Comparison of ENCODE assay signal across 1 cellular context in the genomic region with DNA sequence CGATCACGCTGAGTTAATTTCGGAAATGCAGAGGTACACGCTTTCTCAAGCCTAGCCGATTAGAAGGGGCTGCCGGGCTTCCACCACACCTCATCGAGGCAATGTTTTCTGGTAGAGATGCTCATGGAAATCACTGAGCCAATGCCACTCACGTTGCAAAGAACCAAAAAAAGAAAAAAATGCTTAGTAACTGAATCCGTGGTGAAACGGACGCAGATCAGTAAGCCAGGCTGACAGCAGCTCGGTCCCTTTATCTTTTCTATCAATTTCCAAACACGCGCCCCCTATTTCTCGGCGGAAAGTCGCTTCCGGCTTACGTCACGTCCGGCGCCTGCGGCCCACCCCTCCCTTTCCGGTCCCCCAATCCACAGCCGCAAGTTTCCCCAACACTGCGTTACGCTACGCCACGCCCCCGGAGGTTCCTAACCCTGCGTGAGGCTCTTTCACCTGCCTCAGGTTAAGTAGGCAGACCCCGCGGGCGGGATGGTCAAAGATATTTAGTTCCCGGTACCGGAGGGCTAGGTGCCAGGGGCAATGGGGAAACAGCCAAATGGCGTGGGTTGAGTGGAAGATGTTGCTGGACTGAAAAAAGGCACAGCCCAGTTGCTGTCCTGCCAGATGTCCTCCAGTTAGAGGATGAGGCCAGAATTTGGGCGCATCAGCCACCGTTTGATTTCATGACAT.
TF ChIP-seq lines count a peak whose summit lies in the region.

A gene with protein sequence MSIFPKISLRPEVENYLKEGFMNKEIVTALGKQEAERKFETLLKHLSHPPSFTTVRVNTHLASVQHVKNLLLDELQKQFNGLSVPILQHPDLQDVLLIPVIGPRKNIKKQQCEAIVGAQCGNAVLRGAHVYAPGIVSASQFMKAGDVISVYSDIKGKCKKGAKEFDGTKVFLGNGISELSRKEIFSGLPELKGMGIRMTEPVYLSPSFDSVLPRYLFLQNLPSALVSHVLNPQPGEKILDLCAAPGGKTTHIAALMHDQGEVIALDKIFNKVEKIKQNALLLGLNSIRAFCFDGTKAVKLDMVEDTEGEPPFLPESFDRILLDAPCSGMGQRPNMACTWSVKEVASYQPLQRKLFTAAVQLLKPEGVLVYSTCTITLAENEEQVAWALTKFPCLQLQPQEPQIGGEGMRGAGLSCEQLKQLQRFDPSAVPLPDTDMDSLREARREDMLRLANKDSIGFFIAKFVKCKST (minus strand): TSS at position 264 of the 684 bp plus-strand sequence. CDS start 384 bp downstream, outside the sequence.

TF ChIP-seq in HepG2, 621 proteins besides CTCF, POLR2A, EP300 and RAD21 (continued from another document and continues in another):
- TF ChIP-seq, protein P1, sequence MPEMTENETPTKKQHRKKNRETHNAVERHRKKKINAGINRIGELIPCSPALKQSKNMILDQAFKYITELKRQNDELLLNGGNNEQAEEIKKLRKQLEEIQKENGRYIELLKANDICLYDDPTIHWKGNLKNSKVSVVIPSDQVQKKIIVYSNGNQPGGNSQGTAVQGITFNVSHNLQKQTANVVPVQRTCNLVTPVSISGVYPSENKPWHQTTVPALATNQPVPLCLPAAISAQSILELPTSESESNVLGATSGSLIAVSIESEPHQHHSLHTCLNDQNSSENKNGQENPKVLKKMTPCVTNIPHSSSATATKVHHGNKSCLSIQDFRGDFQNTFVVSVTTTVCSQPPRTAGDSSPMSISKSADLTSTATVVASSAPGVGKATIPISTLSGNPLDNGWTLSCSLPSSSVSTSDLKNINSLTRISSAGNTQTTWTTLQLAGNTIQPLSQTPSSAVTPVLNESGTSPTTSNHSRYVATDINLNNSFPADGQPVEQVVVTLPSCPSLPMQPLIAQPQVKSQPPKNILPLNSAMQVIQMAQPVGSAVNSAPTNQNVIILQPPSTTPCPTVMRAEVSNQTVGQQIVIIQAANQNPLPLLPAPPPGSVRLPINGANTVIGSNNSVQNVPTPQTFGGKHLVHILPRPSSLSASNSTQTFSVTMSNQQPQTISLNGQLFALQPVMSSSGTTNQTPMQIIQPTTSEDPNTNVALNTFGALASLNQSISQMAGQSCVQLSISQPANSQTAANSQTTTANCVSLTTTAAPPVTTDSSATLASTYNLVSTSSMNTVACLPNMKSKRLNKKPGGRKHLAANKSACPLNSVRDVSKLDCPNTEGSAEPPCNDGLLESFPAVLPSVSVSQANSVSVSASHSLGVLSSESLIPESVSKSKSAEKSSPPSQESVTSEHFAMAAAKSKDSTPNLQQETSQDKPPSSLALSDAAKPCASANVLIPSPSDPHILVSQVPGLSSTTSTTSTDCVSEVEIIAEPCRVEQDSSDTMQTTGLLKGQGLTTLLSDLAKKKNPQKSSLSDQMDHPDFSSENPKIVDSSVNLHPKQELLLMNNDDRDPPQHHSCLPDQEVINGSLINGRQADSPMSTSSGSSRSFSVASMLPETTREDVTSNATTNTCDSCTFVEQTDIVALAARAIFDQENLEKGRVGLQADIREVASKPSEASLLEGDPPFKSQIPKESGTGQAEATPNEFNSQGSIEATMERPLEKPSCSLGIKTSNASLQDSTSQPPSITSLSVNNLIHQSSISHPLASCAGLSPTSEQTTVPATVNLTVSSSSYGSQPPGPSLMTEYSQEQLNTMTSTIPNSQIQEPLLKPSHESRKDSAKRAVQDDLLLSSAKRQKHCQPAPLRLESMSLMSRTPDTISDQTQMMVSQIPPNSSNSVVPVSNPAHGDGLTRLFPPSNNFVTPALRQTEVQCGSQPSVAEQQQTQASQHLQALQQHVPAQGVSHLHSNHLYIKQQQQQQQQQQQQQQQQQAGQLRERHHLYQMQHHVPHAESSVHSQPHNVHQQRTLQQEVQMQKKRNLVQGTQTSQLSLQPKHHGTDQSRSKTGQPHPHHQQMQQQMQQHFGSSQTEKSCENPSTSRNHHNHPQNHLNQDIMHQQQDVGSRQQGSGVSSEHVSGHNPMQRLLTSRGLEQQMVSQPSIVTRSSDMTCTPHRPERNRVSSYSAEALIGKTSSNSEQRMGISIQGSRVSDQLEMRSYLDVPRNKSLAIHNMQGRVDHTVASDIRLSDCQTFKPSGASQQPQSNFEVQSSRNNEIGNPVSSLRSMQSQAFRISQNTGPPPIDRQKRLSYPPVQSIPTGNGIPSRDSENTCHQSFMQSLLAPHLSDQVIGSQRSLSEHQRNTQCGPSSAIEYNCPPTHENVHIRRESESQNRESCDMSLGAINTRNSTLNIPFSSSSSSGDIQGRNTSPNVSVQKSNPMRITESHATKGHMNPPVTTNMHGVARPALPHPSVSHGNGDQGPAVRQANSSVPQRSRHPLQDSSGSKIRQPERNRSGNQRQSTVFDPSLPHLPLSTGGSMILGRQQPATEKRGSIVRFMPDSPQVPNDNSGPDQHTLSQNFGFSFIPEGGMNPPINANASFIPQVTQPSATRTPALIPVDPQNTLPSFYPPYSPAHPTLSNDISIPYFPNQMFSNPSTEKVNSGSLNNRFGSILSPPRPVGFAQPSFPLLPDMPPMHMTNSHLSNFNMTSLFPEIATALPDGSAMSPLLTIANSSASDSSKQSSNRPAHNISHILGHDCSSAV (CRISPR knock-in tag; IDR thresholded peaks at IDR 0.05; ENCODE audit: borderline replicate concordance) = no peak
- TF ChIP-seq ZFAT (CRISPR knock-in tag; conservative IDR thresholded peaks at IDR 0.05) (no peak), HES4 (CRISPR knock-in tag; IDR thresholded peaks at IDR 0.05; ENCODE audit: borderline replicate concordance) (no peak), JARID2 (CRISPR knock-in tag; IDR thresholded peaks at IDR 0.05; ENCODE audit: insufficient replicate concordance) (no peak), ZNF7 (CRISPR knock-in tag; IDR thresholded peaks at IDR 0.05) (no peak), ZNF782 (CRISPR knock-in tag; IDR thresholded peaks at IDR 0.05; ENCODE audit: borderline replicate concordance) (no peak), PHF5A (CRISPR knock-in tag; IDR thresholded peaks at IDR 0.05; ENCODE audit: low read depth, unreplicated experiment) (no peak), ERF (CRISPR knock-in tag; IDR thresholded peaks at IDR 0.05) (peak; percentile 85), ZNF550 (CRISPR knock-in tag; IDR thresholded peaks at IDR 0.05; ENCODE audit: borderline replicate concordance) (no peak), PITX1 (CRISPR knock-in tag; IDR thresholded peaks at IDR 0.05) (0 out of 2 replicates have a peak, but pooled peaks have one; percentile 14), TOE1 (CRISPR knock-in tag; IDR thresholded peaks at IDR 0.05) (no peak), MTF2 (CRISPR knock-in tag; IDR thresholded peaks at IDR 0.05; ENCODE audit: borderline replicate concordance) (peak; percentile 69; the same call in 1 of the 2 replicates), SOX6 (IDR thresholded peaks at IDR 0.05) (no peak), SOX6 (CRISPR knock-in tag; IDR thresholded peaks at IDR 0.05) (0 out of 2 replicates have a peak, but pooled peaks have one; percentile 39), RBFOX2 (IDR thresholded peaks at IDR 0.05; ENCODE audit: low read depth, low read length) (peak; percentile 67), SATB2 (CRISPR knock-in tag; IDR thresholded peaks at IDR 0.05) (no peak), ELF1 (CRISPR knock-in tag; IDR thresholded peaks at IDR 0.05) (peak; percentile 86), HNF4G (IDR thresholded peaks at IDR 0.05; ENCODE audit: borderline replicate concordance, low read depth, low read length) (no peak), HNF4G (CRISPR knock-in tag; IDR thresholded peaks at IDR 0.05; ENCODE audit: borderline replicate concordance, low read depth) (no peak), ZNF501 (CRISPR knock-in tag; IDR thresholded peaks at IDR 0.05) (peak; percentile 93), HNRNPLL (IDR thresholded peaks at IDR 0.05; ENCODE audit: low read depth, low read length, poor library complexity, severe bottlenecking) (peak; percentile 94)
- TF ChIP-seq, protein P2, sequence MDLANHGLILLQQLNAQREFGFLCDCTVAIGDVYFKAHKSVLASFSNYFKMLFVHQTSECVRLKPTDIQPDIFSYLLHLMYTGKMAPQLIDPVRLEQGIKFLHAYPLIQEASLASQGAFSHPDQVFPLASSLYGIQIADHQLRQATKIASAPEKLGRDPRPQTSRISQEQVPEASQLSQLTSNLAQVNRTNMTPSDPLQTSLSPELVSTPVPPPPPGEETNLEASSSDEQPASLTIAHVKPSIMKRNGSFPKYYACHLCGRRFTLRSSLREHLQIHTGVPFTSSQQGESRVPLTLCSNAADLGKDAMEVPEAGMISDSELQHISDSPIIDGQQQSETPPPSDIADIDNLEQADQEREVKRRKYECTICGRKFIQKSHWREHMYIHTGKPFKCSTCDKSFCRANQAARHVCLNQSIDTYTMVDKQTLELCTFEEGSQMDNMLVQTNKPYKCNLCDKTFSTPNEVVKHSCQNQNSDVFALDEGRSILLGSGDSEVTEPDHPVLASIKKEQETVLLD (CRISPR knock-in tag; IDR thresholded peaks at IDR 0.05; ENCODE audit: low read depth) = no peak
- TF ChIP-seq, protein P3, sequence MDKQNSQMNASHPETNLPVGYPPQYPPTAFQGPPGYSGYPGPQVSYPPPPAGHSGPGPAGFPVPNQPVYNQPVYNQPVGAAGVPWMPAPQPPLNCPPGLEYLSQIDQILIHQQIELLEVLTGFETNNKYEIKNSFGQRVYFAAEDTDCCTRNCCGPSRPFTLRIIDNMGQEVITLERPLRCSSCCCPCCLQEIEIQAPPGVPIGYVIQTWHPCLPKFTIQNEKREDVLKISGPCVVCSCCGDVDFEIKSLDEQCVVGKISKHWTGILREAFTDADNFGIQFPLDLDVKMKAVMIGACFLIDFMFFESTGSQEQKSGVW (CRISPR knock-in tag; IDR thresholded peaks at IDR 0.05; ENCODE audit: borderline replicate concordance) = no peak
- TF ChIP-seq, protein P4, sequence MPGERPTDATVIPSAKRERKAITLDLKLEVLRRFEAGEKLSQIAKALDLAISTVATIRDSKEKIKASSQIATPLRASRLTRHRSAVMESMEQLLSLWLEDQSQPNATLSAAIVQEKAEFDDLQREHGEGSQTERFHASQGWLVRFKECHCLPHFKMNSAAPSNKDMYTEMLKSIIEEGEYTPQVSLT (CRISPR knock-in tag; IDR thresholded peaks at IDR 0.05; ENCODE audit: borderline replicate concordance, low read depth) = no peak
- TF ChIP-seq, protein P5, sequence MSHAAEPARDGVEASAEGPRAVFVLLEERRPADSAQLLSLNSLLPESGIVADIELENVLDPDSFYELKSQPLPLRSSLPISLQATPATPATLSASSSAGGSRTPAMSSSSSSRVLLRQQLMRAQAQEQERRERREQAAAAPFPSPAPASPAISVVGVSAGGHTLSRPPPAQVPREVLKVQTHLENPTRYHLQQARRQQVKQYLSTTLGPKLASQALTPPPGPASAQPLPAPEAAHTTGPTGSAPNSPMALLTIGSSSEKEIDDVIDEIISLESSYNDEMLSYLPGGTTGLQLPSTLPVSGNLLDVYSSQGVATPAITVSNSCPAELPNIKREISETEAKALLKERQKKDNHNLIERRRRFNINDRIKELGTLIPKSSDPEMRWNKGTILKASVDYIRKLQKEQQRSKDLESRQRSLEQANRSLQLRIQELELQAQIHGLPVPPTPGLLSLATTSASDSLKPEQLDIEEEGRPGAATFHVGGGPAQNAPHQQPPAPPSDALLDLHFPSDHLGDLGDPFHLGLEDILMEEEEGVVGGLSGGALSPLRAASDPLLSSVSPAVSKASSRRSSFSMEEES (CRISPR knock-in tag; IDR thresholded peaks at IDR 0.05) = 0 out of 2 replicates have a peak, but pooled peaks have one; percentile 10
- TF ChIP-seq, protein P6, sequence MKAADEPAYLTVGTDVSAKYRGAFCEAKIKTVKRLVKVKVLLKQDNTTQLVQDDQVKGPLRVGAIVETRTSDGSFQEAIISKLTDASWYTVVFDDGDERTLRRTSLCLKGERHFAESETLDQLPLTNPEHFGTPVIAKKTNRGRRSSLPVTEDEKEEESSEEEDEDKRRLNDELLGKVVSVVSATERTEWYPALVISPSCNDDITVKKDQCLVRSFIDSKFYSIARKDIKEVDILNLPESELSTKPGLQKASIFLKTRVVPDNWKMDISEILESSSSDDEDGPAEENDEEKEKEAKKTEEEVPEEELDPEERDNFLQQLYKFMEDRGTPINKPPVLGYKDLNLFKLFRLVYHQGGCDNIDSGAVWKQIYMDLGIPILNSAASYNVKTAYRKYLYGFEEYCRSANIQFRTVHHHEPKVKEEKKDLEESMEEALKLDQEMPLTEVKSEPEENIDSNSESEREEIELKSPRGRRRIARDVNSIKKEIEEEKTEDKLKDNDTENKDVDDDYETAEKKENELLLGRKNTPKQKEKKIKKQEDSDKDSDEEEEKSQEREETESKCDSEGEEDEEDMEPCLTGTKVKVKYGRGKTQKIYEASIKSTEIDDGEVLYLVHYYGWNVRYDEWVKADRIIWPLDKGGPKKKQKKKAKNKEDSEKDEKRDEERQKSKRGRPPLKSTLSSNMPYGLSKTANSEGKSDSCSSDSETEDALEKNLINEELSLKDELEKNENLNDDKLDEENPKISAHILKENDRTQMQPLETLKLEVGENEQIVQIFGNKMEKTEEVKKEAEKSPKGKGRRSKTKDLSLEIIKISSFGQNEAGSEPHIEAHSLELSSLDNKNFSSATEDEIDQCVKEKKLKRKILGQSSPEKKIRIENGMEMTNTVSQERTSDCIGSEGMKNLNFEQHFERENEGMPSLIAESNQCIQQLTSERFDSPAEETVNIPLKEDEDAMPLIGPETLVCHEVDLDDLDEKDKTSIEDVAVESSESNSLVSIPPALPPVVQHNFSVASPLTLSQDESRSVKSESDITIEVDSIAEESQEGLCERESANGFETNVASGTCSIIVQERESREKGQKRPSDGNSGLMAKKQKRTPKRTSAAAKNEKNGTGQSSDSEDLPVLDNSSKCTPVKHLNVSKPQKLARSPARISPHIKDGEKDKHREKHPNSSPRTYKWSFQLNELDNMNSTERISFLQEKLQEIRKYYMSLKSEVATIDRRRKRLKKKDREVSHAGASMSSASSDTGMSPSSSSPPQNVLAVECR (CRISPR knock-in tag; IDR thresholded peaks at IDR 0.05; ENCODE audit: borderline replicate concordance) = peak; percentile 97
- TF ChIP-seq, protein P7, sequence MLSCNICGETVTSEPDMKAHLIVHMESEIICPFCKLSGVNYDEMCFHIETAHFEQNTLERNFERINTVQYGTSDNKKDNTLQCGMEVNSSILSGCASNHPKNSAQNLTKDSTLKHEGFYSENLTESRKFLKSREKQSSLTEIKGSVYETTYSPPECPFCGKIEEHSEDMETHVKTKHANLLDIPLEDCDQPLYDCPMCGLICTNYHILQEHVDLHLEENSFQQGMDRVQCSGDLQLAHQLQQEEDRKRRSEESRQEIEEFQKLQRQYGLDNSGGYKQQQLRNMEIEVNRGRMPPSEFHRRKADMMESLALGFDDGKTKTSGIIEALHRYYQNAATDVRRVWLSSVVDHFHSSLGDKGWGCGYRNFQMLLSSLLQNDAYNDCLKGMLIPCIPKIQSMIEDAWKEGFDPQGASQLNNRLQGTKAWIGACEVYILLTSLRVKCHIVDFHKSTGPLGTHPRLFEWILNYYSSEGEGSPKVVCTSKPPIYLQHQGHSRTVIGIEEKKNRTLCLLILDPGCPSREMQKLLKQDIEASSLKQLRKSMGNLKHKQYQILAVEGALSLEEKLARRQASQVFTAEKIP (CRISPR knock-in tag; IDR thresholded peaks at IDR 0.05; ENCODE audit: borderline replicate concordance) = no peak
- TF ChIP-seq, protein P8, sequence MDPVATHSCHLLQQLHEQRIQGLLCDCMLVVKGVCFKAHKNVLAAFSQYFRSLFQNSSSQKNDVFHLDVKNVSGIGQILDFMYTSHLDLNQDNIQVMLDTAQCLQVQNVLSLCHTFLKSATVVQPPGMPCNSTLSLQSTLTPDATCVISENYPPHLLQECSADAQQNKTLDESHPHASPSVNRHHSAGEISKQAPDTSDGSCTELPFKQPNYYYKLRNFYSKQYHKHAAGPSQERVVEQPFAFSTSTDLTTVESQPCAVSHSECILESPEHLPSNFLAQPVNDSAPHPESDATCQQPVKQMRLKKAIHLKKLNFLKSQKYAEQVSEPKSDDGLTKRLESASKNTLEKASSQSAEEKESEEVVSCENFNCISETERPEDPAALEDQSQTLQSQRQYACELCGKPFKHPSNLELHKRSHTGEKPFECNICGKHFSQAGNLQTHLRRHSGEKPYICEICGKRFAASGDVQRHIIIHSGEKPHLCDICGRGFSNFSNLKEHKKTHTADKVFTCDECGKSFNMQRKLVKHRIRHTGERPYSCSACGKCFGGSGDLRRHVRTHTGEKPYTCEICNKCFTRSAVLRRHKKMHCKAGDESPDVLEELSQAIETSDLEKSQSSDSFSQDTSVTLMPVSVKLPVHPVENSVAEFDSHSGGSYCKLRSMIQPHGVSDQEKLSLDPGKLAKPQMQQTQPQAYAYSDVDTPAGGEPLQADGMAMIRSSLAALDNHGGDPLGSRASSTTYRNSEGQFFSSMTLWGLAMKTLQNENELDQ (CRISPR knock-in tag; IDR thresholded peaks at IDR 0.05; ENCODE audit: borderline replicate concordance) = no peak
